In genomic region chr22:30859714-30860095, GRCh38 we compare ENCODE assay signal across 15 cellular contexts.
DNase-seq lines count a peak whose midpoint lies in the region; ATAC-seq and TF ChIP-seq lines count a peak whose summit lies in the region.
"Had no signal": no experiment of that assay in that cellular context is flagged by ENCODE, and none has a peak within 500 bp of the region (broad histone marks: within the 10 kb centered on the region; RNA-seq: fewer than 3 reads in every experiment).

No MANE protein-coding gene starts in this region.

- H4K20me1 ChIP-seq in osteoblast (ENCODE audit: insufficient read depth, low read length), result no peaks in the 10 kb centered on the region

- no peak overlapping the region for H2AFZ ChIP-seq in osteoblast (ENCODE audit: low read length)

- no peaks in the 10 kb centered on the region for H3K4me1 Mint-ChIP-seq in activated CD8-positive, alpha-beta memory T cell treated with anti-CD3 and anti-CD28 coated beads, Interleukin-2, amount 10 ng/mL, durations not matched to agents 7 days and 5 days
- H3K4me1 Mint-ChIP-seq: CD4-positive, alpha-beta memory T cell had no signal

- no peak overlapping the region for H3K27ac Mint-ChIP-seq in activated CD8-positive, alpha-beta memory T cell treated with anti-CD3 and anti-CD28 coated beads, Interleukin-2, amount 10 ng/mL, durations not matched to agents 7 days and 5 days
- H3K27ac Mint-ChIP-seq: CD4-positive, alpha-beta memory T cell had no signal

- no peak for ATAC-seq in activated CD8-positive, alpha-beta memory T cell treated with anti-CD3 and anti-CD28 coated beads, Interleukin-2, amount 10 ng/mL, durations not matched to agents 7 days and 5 days
- ATAC-seq in upper lobe of right lung (no peak), GM19351 (IDR thresholded peaks at IDR 0.05; ENCODE audit: unreplicated experiment) (no peak), HG02973 (IDR thresholded peaks at IDR 0.05; ENCODE audit: unreplicated experiment) (no peak)

- no peak overlapping the region for H3K4me2 ChIP-seq in osteoblast (ENCODE audit: insufficient read depth, low read length)

- H3K27me3 Mint-ChIP-seq in activated CD8-positive, alpha-beta memory T cell treated with anti-CD3 and anti-CD28 coated beads, Interleukin-2, amount 10 ng/mL, durations not matched to agents 7 days and 5 days, result no peaks in the 10 kb centered on the region
- H3K27me3 Mint-ChIP-seq: CD4-positive, alpha-beta memory T cell had no signal

- H3K36me3 Mint-ChIP-seq in activated CD8-positive, alpha-beta memory T cell treated with anti-CD3 and anti-CD28 coated beads, Interleukin-2, amount 10 ng/mL, durations not matched to agents 7 days and 5 days, result peaks cover under 1% of the 10 kb centered on the region

- H3K9me3 Mint-ChIP-seq in activated CD8-positive, alpha-beta memory T cell treated with anti-CD3 and anti-CD28 coated beads, Interleukin-2, amount 10 ng/mL, durations not matched to agents 7 days and 5 days (ENCODE audit: low read depth), result peaks cover under 1% of the 10 kb centered on the region
- H3K9me3 Mint-ChIP-seq: H9 had no signal

- no peaks in the 10 kb centered on the region for H3K79me2 ChIP-seq in osteoblast (ENCODE audit: insufficient read depth, low read length)

- H3K9me3 ChIP-seq in KOPT-K1 (ENCODE audit: insufficient read depth, low read length, poor library complexity, severe bottlenecking) (no peaks in the 10 kb centered on the region), osteoblast (ENCODE audit: low read depth, low read length) (no peaks in the 10 kb centered on the region), upper lobe of right lung (no peaks in the 10 kb centered on the region)
- H3K9me3 ChIP-seq: Peyer's patch, SJSA1 had no signal

- DNase-seq in activated CD8-positive, alpha-beta memory T cell treated with anti-CD3 and anti-CD28 coated beads, Interleukin-2, amount 10 ng/mL, durations not matched to agents 7 days and 5 days, result peak; percentile 31
- no peak for DNase-seq in activated CD8-positive, alpha-beta memory T cell treated with anti-CD3 and anti-CD28 coated beads, Interleukin-2, amount 50 U/mL, for 4 hours
- DNase-seq in osteoblast (ENCODE audit: insufficient read length, low spot score, missing footprints), result peak; percentile 8
- peak; percentile 52 for DNase-seq in upper lobe of right lung
- no peak for DNase-seq in DMS79 (lab: John Stamatoyannopoulos, UW)
- DNase-seq: 8988T; CD4-positive, alpha-beta memory T cell; EL; NCI-H1694 treated with DMSO at 0.1 percent for 48 hours had no signal

- H3K27ac ChIP-seq in KOPT-K1 (ENCODE audit: low read depth, low read length, poor library complexity, severe bottlenecking) (peak overlapping the region; percentile 71), osteoblast (ENCODE audit: low read depth, low read length) (no peak overlapping the region), upper lobe of right lung (no peak overlapping the region)
- H3K27ac ChIP-seq: Peyer's patch, SJSA1 had no signal

- intact Hi-C loops in upper lobe of right lung (cut with DNase I), result no loop called here

- peaks cover 2% of the 10 kb centered on the region for H3K4me1 ChIP-seq in osteoblast (ENCODE audit: insufficient read depth, low read length)
- no peaks in the 10 kb centered on the region for H3K4me1 ChIP-seq in upper lobe of right lung
- H3K4me1 ChIP-seq: Peyer's patch, SJSA1 had no signal

- TF ChIP-seq CTCF in osteoblast (IDR thresholded peaks at IDR 0.05; ENCODE audit: extremely low read depth, low read depth, low read length) (no peak), upper lobe of right lung (IDR thresholded peaks at IDR 0.05) (no peak)

- H3K36me3 ChIP-seq in KOPT-K1 (ENCODE audit: insufficient read depth, low read length) (no peaks in the 10 kb centered on the region), osteoblast (ENCODE audit: insufficient read depth, low read length) (no peaks in the 10 kb centered on the region), upper lobe of right lung (no peaks in the 10 kb centered on the region)
- H3K36me3 ChIP-seq: Peyer's patch, SJSA1 had no signal

- H3K27me3 ChIP-seq in osteoblast (ENCODE audit: insufficient read depth, low read length) (no peaks in the 10 kb centered on the region), upper lobe of right lung (no peaks in the 10 kb centered on the region)
- H3K27me3 ChIP-seq: Peyer's patch, SJSA1 had no signal

- no peak overlapping the region for H3K4me3 Mint-ChIP-seq in activated CD8-positive, alpha-beta memory T cell treated with anti-CD3 and anti-CD28 coated beads, Interleukin-2, amount 10 ng/mL, durations not matched to agents 7 days and 5 days
- H3K4me3 Mint-ChIP-seq: CD4-positive, alpha-beta memory T cell; H9 had no signal

- CTCF ChIA-PET in activated CD8-positive, alpha-beta memory T cell treated with anti-CD3 and anti-CD28 coated beads, Interleukin-2, amount 10 ng/mL, durations not matched to agents 7 days and 5 days (lab: Charles Lee), result interaction anchor here (1.1 kb wide), 1 partner anchor 62 kb away, joined by 3 read pairs; no protein-coding TSS in a partner anchor

- H3K4me3 ChIP-seq in osteoblast (ENCODE audit: insufficient read depth, low read length), result no peak overlapping the region
- no peak overlapping the region for H3K4me3 ChIP-seq in upper lobe of right lung
- H3K4me3 ChIP-seq: Peyer's patch, SJSA1 had no signal

Comparison
In these comparisons a context has a peak if more than half of its experiments do, and no peak if none do; other contexts are left out.
1. DNase-seq: peak in activated CD8-positive, alpha-beta memory T cell treated with anti-CD3 and anti-CD28 coated beads, Interleukin-2, amount 10 ng/mL, durations not matched to agents 7 days and 5 days (single experiment), osteoblast (single experiment) and upper lobe of right lung (single experiment); none in activated CD8-positive, alpha-beta memory T cell treated with anti-CD3 and anti-CD28 coated beads, Interleukin-2, amount 50 U/mL, for 4 hours (single experiment) and DMS79 (single experiment).